17 cellular contexts compared by ENCODE assay signal in genomic region chr5:154474957-154475334, GRCh38. TPM values are rescaled to one million over a fixed set of nuclear protein-coding genes. Genes with fewer than 3 reads are reported as not detected.
DNase-seq lines count a peak whose midpoint lies in the region; ATAC-seq and TF ChIP-seq lines count a peak whose summit lies in the region.
"Had no signal": no experiment of that assay in that cellular context is flagged by ENCODE, and none has a peak within 500 bp of the region (broad histone marks: within the 10 kb centered on the region; RNA-seq: fewer than 3 reads in every experiment).

No MANE protein-coding gene starts in this region.

- DNase-seq in activated naive CD4-positive, alpha-beta T cell treated with anti-CD3 and anti-CD28 coated beads, Interleukin-2, amount 50 U/mL, for 72 hours (ENCODE audit: low spot score in 2 of 2): no peak
- DNase-seq in activated B cell treated with CpG ODN at 0.5 μM for 24 hours (no peak), mesendoderm (peak; percentile 14), SKM-1 (lab: John Stamatoyannopoulos, UW; ENCODE audit: unreplicated experiment) (no peak)
- no peak for DNase-seq in stimulated activated naive B cell treated with anti-CD40 and anti-IgM and Interleukin-4, amounts not matched to agents 10 μg/mL and 1 μg/mL and 100 μg/mL, for 72 hours
- DNase-seq in NK-92 treated with Interleukin-12 subunit alpha and Interleukin-12 subunit beta, amount 100 ng/mL, for 24 hours (lab: John Stamatoyannopoulos, UW): no peak
- DNase-seq: activated CD4-positive, CD25-positive, alpha-beta regulatory T cell treated with anti-CD3 and anti-CD28 coated beads, Interleukin-2, amount 50 U/mL, for 72 hours; DMS 273 treated with DMSO at 0.1 percent for 48 hours; NCI-H2081; stimulated activated CD4-positive, alpha-beta T cell treated with anti-CD3 and anti-CD28 coated beads, Interleukin-2, amount 100 ng/mL, for 24 hours had no signal

- H3K36me3 Mint-ChIP-seq in activated naive CD4-positive, alpha-beta T cell treated with anti-CD3 and anti-CD28 coated beads, Interleukin-2, amount 50 U/mL, for 24 hours: no peaks in the 10 kb centered on the region
- peaks cover 0 to 13% of the 10 kb centered on the region in 2 donors for H3K36me3 Mint-ChIP-seq in activated naive CD4-positive, alpha-beta T cell treated with anti-CD3 and anti-CD28 coated beads, Interleukin-2, amount 50 U/mL, for 72 hours
- H3K36me3 Mint-ChIP-seq in activated B cell treated with CpG ODN at 0.5 μM for 24 hours (ENCODE audit: low read depth): no peaks in the 10 kb centered on the region
- H3K36me3 Mint-ChIP-seq in stimulated activated naive B cell treated with anti-CD40 and anti-IgM and Interleukin-4, amounts not matched to agents 10 μg/mL and 1 μg/mL and 100 μg/mL, for 72 hours: peaks cover 7 to 8% of the 10 kb centered on the region in 2 donors

- CTCF ChIA-PET in activated B cell treated with CpG ODN at 0.5 μM for 24 hours (lab: Charles Lee): no interaction called here

- H3K79me1 ChIP-seq in mesendoderm (ENCODE audit: low read length): peaks cover 3% of the 10 kb centered on the region

- H2BK15ac ChIP-seq in mesendoderm (replicated peaks; ENCODE audit: low read depth): no peak overlapping the region

- no peaks in the 10 kb centered on the region for H3K9me3 Mint-ChIP-seq in activated naive CD4-positive, alpha-beta T cell treated with anti-CD3 and anti-CD28 coated beads, Interleukin-2, amount 50 U/mL, for 24 hours
- no peaks in the 10 kb centered on the region for H3K9me3 Mint-ChIP-seq in activated naive CD4-positive, alpha-beta T cell treated with anti-CD3 and anti-CD28 coated beads, Interleukin-2, amount 50 U/mL, for 72 hours
- no peaks in the 10 kb centered on the region for H3K9me3 Mint-ChIP-seq in activated B cell treated with CpG ODN at 0.5 μM for 24 hours
- peaks cover 0 to 1% of the 10 kb centered on the region in 2 donors for H3K9me3 Mint-ChIP-seq in stimulated activated naive B cell treated with anti-CD40 and anti-IgM and Interleukin-4, amounts not matched to agents 10 μg/mL and 1 μg/mL and 100 μg/mL, for 72 hours

- no peak overlapping the region for H4K5ac ChIP-seq in mesendoderm (ENCODE audit: low read length)

- peak overlapping the region; percentile 28 for H3K4me3 Mint-ChIP-seq in activated naive CD4-positive, alpha-beta T cell treated with anti-CD3 and anti-CD28 coated beads, Interleukin-2, amount 50 U/mL, for 24 hours
- H3K4me3 Mint-ChIP-seq in activated B cell treated with CpG ODN at 0.5 μM for 24 hours: peak overlapping the region; percentile 17
- peak overlapping the region; percentile 54 to 66 for H3K4me3 Mint-ChIP-seq in stimulated activated naive B cell treated with anti-CD40 and anti-IgM and Interleukin-4, amounts not matched to agents 10 μg/mL and 1 μg/mL and 100 μg/mL, for 72 hours

- H3K79me2 ChIP-seq in mesendoderm (ENCODE audit: control insufficient read depth, insufficient read depth, low read length): peaks cover 20% of the 10 kb centered on the region

- POLR2A ChIA-PET in activated B cell treated with CpG ODN at 0.5 μM for 24 hours (lab: Charles Lee): no interaction called here

- H3K56ac ChIP-seq in mesendoderm (ENCODE audit: low read length): peak overlapping the region; percentile 50

- H3K27ac Mint-ChIP-seq in activated naive CD4-positive, alpha-beta T cell treated with anti-CD3 and anti-CD28 coated beads, Interleukin-2, amount 50 U/mL, for 24 hours: peak overlapping the region; percentile 20
- peak overlapping the region in 1 of 2 donors; percentile 78 for H3K27ac Mint-ChIP-seq in activated naive CD4-positive, alpha-beta T cell treated with anti-CD3 and anti-CD28 coated beads, Interleukin-2, amount 50 U/mL, for 72 hours
- peak overlapping the region; percentile 21 for H3K27ac Mint-ChIP-seq in activated B cell treated with CpG ODN at 0.5 μM for 24 hours
- H3K27ac Mint-ChIP-seq in stimulated activated naive B cell treated with anti-CD40 and anti-IgM and Interleukin-4, amounts not matched to agents 10 μg/mL and 1 μg/mL and 100 μg/mL, for 72 hours: peak overlapping the region; percentile 88

- no peak overlapping the region for H3K4me3 ChIP-seq in mesendoderm (ENCODE audit: low read length)
- H3K4me3 ChIP-seq: tibial nerve had no signal

- peaks cover 63% of the 10 kb centered on the region for H3K27me3 Mint-ChIP-seq in activated naive CD4-positive, alpha-beta T cell treated with anti-CD3 and anti-CD28 coated beads, Interleukin-2, amount 50 U/mL, for 24 hours
- peaks cover 67% of the 10 kb centered on the region for H3K27me3 Mint-ChIP-seq in activated B cell treated with CpG ODN at 0.5 μM for 24 hours
- peaks cover 73 to 90% of the 10 kb centered on the region in 2 donors for H3K27me3 Mint-ChIP-seq in stimulated activated naive B cell treated with anti-CD40 and anti-IgM and Interleukin-4, amounts not matched to agents 10 μg/mL and 1 μg/mL and 100 μg/mL, for 72 hours

- ATAC-seq in activated naive CD4-positive, alpha-beta T cell treated with anti-CD3 and anti-CD28 coated beads, Interleukin-2, amount 50 U/mL, for 72 hours: no peak
- ATAC-seq in activated B cell treated with CpG ODN at 0.5 μM for 24 hours (ENCODE audit: low read depth) (no peak), GM21619 (IDR thresholded peaks at IDR 0.05; ENCODE audit: unreplicated experiment) (no peak)
- no peak for ATAC-seq in stimulated activated naive B cell treated with anti-CD40 and anti-IgM and Interleukin-4, amounts not matched to agents 10 μg/mL and 1 μg/mL and 100 μg/mL, for 72 hours (replicated peaks)
- ATAC-seq: left lobe of liver, right cardiac atrium had no signal

- peak overlapping the region; percentile 71 for H3K9ac ChIP-seq in mesendoderm (ENCODE audit: low read length)

- no peak for TF ChIP-seq CTCF in activated B cell treated with CpG ODN at 0.5 μM for 24 hours (IDR thresholded peaks at IDR 0.05)

- WGBS in mesendoderm (ENCODE audit: extremely low coverage, insufficient coverage, low lambda C conversion rate): no CpG with 5 or more reads among the region's 5 CpGs

- peaks cover 14% of the 10 kb centered on the region for H3K4me1 ChIP-seq in mesendoderm (ENCODE audit: control insufficient read depth, low read depth, low read length)

- no peaks in the 10 kb centered on the region for H3K36me3 ChIP-seq in mesendoderm (ENCODE audit: control insufficient read depth, insufficient read depth, low read length)
- H3K36me3 ChIP-seq: breast epithelium, tibial nerve had no signal

- no peak overlapping the region for H2BK5ac ChIP-seq in mesendoderm (ENCODE audit: low read length)

- intact Hi-C loops in activated B cell treated with CpG ODN at 0.5 μM for 24 hours (cut with micrococcal nuclease): no loop called here

- no peak overlapping the region for H3K4ac ChIP-seq in mesendoderm (ENCODE audit: low read depth, low read length)

- no peak overlapping the region for H3K18ac ChIP-seq in mesendoderm (ENCODE audit: low read length)

- H3K4me1 Mint-ChIP-seq in activated naive CD4-positive, alpha-beta T cell treated with anti-CD3 and anti-CD28 coated beads, Interleukin-2, amount 50 U/mL, for 24 hours: peaks cover 54% of the 10 kb centered on the region
- H3K4me1 Mint-ChIP-seq in activated B cell treated with CpG ODN at 0.5 μM for 24 hours: peaks cover 55% of the 10 kb centered on the region
- H3K4me1 Mint-ChIP-seq in stimulated activated naive B cell treated with anti-CD40 and anti-IgM and Interleukin-4, amounts not matched to agents 10 μg/mL and 1 μg/mL and 100 μg/mL, for 72 hours: peaks cover 40 to 62% of the 10 kb centered on the region in 2 donors

- no peak overlapping the region for H3K27ac ChIP-seq in mesendoderm (ENCODE audit: low read depth, low read length)
- H3K27ac ChIP-seq: breast epithelium, tibial nerve had no signal

- H2AK5ac ChIP-seq in mesendoderm (ENCODE audit: low read length): no peak overlapping the region

- H4K8ac ChIP-seq in mesendoderm (ENCODE audit: low read depth, low read length): no peak overlapping the region

- no peak overlapping the region for H3K23ac ChIP-seq in mesendoderm (ENCODE audit: low read length)

- H2BK120ac ChIP-seq in mesendoderm (ENCODE audit: low read depth, low read length): no peak overlapping the region

- H3K27me3 ChIP-seq in mesendoderm (ENCODE audit: insufficient read depth, low read length, poor library complexity): peaks cover 47% of the 10 kb centered on the region

- peak overlapping the region; percentile 41 for H3K4me2 ChIP-seq in mesendoderm (ENCODE audit: low read length)

RNA-seq across cellular contexts. Expression of gene HAND1, which starts 3.1 kb away (rescaled TPM):
- total RNA-seq in activated naive CD4-positive, alpha-beta T cell treated with anti-CD3 and anti-CD28 coated beads, Interleukin-2, amount 50 U/mL, for 72 hours: not detected
- not detected in 2 replicates for total RNA-seq in activated B cell treated with CpG ODN at 0.5 μM for 24 hours
- polyA plus RNA-seq in mesendoderm (2013, experiment 1 of 2): 0.94 TPM
- 0.81 TPM for polyA plus RNA-seq in mesendoderm (2013, experiment 2 of 2)
- total RNA-seq: left lobe of liver, M059J, tibial nerve had no signal

RNA-seq across cellular contexts. Expression of gene SAP30L, which starts 29.1 kb away (rescaled TPM):
- 10 to 100 TPM; 25.5 to 31.0 TPM for total RNA-seq in activated naive CD4-positive, alpha-beta T cell treated with anti-CD3 and anti-CD28 coated beads, Interleukin-2, amount 50 U/mL, for 72 hours
- 26.4 and 28.9 TPM in 2 replicates for total RNA-seq in activated B cell treated with CpG ODN at 0.5 μM for 24 hours
- 39.5 TPM for polyA plus RNA-seq in mesendoderm (2013, experiment 1 of 2)
- 35.2 TPM for polyA plus RNA-seq in mesendoderm (2013, experiment 2 of 2)
